8 cellular contexts compared by ENCODE assay signal in genomic region chr5:36373527-36374086, GRCh38.
A peak's percentile ranks its signal among the peaks of the same experiment; 100 is the strongest.
DNase-seq lines count a peak whose midpoint lies in the region; ATAC-seq and TF ChIP-seq lines count a peak whose summit lies in the region.

No MANE protein-coding gene starts in this region.

- H3K9ac ChIP-seq in GM23248 (peak overlapping the region; percentile 25), H9 (ENCODE audit: extremely low read depth, insufficient read length, low read length) (no peak overlapping the region)

- no peaks in the 10 kb centered on the region for H3K79me1 ChIP-seq in H9 (ENCODE audit: insufficient read depth, low read depth, low read length, poor library complexity, severe bottlenecking)

- no peak overlapping the region for H2BK12ac ChIP-seq in H9 (ENCODE audit: insufficient read length, low read depth, low read length)

- H3K56ac ChIP-seq in H9 (ENCODE audit: insufficient read length, low read depth, low read length) = no peak overlapping the region

- no peaks in the 10 kb centered on the region; the same call in 1 of the 2 replicates for H3K27me3 Mint-ChIP-seq in H9 (ENCODE audit: low read depth)

- 0 out of 2 replicates have a peak overlapping the region, but pooled peaks have one; percentile 13 for H2AFZ ChIP-seq in GM23248
- H2AFZ ChIP-seq in H9 (ENCODE audit: low read length) = no peak overlapping the region

- peaks cover 3 to 5% of the 10 kb centered on the region in 2 experiments; a peak in 2 of 4 replicates for H3K4me1 Mint-ChIP-seq in H9

- H3K9me3 Mint-ChIP-seq in H9 = peaks cover 0 to 6% of the 10 kb centered on the region in 2 experiments; a peak in 2 of 5 replicates

- no peak overlapping the region for H3K27ac Mint-ChIP-seq in H9

- no peak overlapping the region for H3T11ph ChIP-seq in H9 (ENCODE audit: low read length)

- no peak overlapping the region for H2AK5ac ChIP-seq in H9 (ENCODE audit: insufficient read length, low read length)

- H3K27me3 ChIP-seq in GM23248 (replicated peaks; ENCODE audit: insufficient read depth) = no peaks in the 10 kb centered on the region
- H3K27me3 ChIP-seq in H9 (ENCODE audit: insufficient read depth, low read length) = no peaks in the 10 kb centered on the region

- H3K4me3 ChIP-seq in GM23248 (peak overlapping the region; percentile 15; the same call in 1 of the 2 replicates), skeletal muscle cell (ENCODE audit: low read depth, low read length) (no peak overlapping the region)

- H3K23ac ChIP-seq in H9 (ENCODE audit: insufficient read length, low read depth, low read length) = no peak overlapping the region

- no peak for ATAC-seq in GM18867 (IDR thresholded peaks at IDR 0.05; ENCODE audit: unreplicated experiment)

- H3K27ac ChIP-seq in GM23248 = peak overlapping the region; percentile 77
- no peak overlapping the region for H3K27ac ChIP-seq in H9 (ENCODE audit: insufficient read length, low read depth, low read length)

- H2BK20ac ChIP-seq in H9 (ENCODE audit: low read depth, low read length, poor library complexity, severe bottlenecking) = no peak overlapping the region

- DNase-seq in GM23248 (peak; percentile 91), SIG-M5 treated with dmso at 0.1 percent for 504 hours (lab: John Stamatoyannopoulos, UW; ENCODE audit: unreplicated experiment) (peak; percentile 98), globus pallidus (ENCODE audit: low spot score) (peak; percentile 40), skeletal muscle cell (ENCODE audit: low read depth) (peak; percentile 57), GM10248 (ENCODE audit: extremely low spot score) (no peak), NCI-H510A (lab: John Stamatoyannopoulos, UW) (no peak), H9 (no peak)

- no peak overlapping the region for H4K91ac ChIP-seq in H9 (ENCODE audit: insufficient read length, low read depth, low read length)

- in situ Hi-C loops in GM23248 (cut with MboI) = no loop called here

- H3K4ac ChIP-seq in H9 (ENCODE audit: low read depth, low read length) = no peak overlapping the region

- H2BK5ac ChIP-seq in H9 (ENCODE audit: insufficient read length, low read length) = no peak overlapping the region

- H3K18ac ChIP-seq in H9 (ENCODE audit: insufficient read length, low read depth, low read length) = no peak overlapping the region

- H3K79me2 ChIP-seq in GM23248 (ENCODE audit: insufficient read depth) (no peaks in the 10 kb centered on the region), H9 (ENCODE audit: insufficient read depth, low read length) (no peaks in the 10 kb centered on the region)

- H3K4me2 ChIP-seq in GM23248 (ENCODE audit: unreplicated experiment) = peak overlapping the region; percentile 35
- no peak overlapping the region for H3K4me2 ChIP-seq in H9 (ENCODE audit: insufficient read depth, insufficient read length, low read length)

- no peaks in the 10 kb centered on the region for H4K20me1 ChIP-seq in GM23248 (ENCODE audit: insufficient read depth)
- no peaks in the 10 kb centered on the region for H4K20me1 ChIP-seq in H9 (ENCODE audit: control insufficient read depth, insufficient read depth, insufficient read length)

- H3K9me3 ChIP-seq in GM23248 (ENCODE audit: low read depth) (no peaks in the 10 kb centered on the region), H9 (ENCODE audit: control insufficient read depth, low read depth, low read length) (no peaks in the 10 kb centered on the region)

- H3K4me1 ChIP-seq in GM23248 (ENCODE audit: insufficient read depth) (peaks cover 25% of the 10 kb centered on the region), H9 (ENCODE audit: insufficient read depth, low read length) (no peaks in the 10 kb centered on the region; the same call in 1 of the 2 replicates)

- no peak overlapping the region for H4K5ac ChIP-seq in H9 (ENCODE audit: insufficient read length, low read depth, low read length)

- WGBS in GM23248 (ENCODE audit: low coverage in 1 of 2, low lambda C conversion rate in 2 of 2, missing lambda C conversion rate in 2 of 2), 2 experiments = 12 to 14% methylated on average over 8 of the region's 8 CpGs
- no CpG with 5 or more reads among the region's 8 CpGs for WGBS in H9 (ENCODE audit: extremely low coverage, insufficient read length, low lambda C conversion rate)

- no peaks in the 10 kb centered on the region for H3K23me2 ChIP-seq in H9 (ENCODE audit: insufficient read length, low read depth, low read length, poor library complexity, severe bottlenecking)

- no peak overlapping the region for H2BK120ac ChIP-seq in H9 (ENCODE audit: low read depth, low read length, poor library complexity, severe bottlenecking)

- no peak overlapping the region for H3K14ac ChIP-seq in H9 (ENCODE audit: insufficient read depth, low read length)

- H2BK15ac ChIP-seq in H9 (ENCODE audit: low read depth, low read length) = no peak overlapping the region

- TF ChIP-seq CTCF in GM10248 (IDR thresholded peaks at IDR 0.05; ENCODE audit: control extremely low read depth, extremely low read depth, low read depth, missing control alignments) (no peak), H9 (conservative IDR thresholded peaks at IDR 0.05) (no peak)

- POLR2A ChIA-PET in GM10248 (lab: Yijun Ruan, JAX) = no interaction called here

- H3F3A ChIP-seq in GM23248 (ENCODE audit: insufficient read depth) = peaks cover 20% of the 10 kb centered on the region

- no peaks in the 10 kb centered on the region for H3K9me2 ChIP-seq in GM23248 (ENCODE audit: insufficient read depth)

- CTCF ChIA-PET in GM10248 (lab: Yijun Ruan, JAX) = interaction anchor here (2.0 kb wide), 1 partner anchor 295 kb away, joined by 5 read pairs; no protein-coding TSS in a partner anchor

- no peak overlapping the region for H3K4me3 Mint-ChIP-seq in H9

- H3K36me3 ChIP-seq in GM23248 (ENCODE audit: low read depth) = no peaks in the 10 kb centered on the region

- no peaks in the 10 kb centered on the region; a peak in 1 of 7 replicates for H3K36me3 Mint-ChIP-seq in H9 (ENCODE audit: insufficient read depth in 1 of 3, low read depth in 3 of 3)

- H4K8ac ChIP-seq in H9 (replicated peaks; ENCODE audit: insufficient read length, low read depth, low read length) = no peak overlapping the region

Comparison
In these comparisons a context has a peak if more than half of its experiments do, and no peak if none do; other contexts are left out.
1. DNase-seq: peak in GM23248 (single experiment), SIG-M5 treated with dmso at 0.1 percent for 504 hours (single experiment), globus pallidus (single experiment) and skeletal muscle cell (single experiment); none in GM10248 (single experiment), NCI-H510A (single experiment) and H9 (single experiment).